In genomic region chr2:20350753-20351554, GRCh38 we compare ENCODE assay signal across 8 cellular contexts. TPM values are rescaled to one million over a fixed set of nuclear protein-coding genes. Genes with fewer than 3 reads are reported as not detected.
DNase-seq lines count a peak whose midpoint lies in the region; ATAC-seq and TF ChIP-seq lines count a peak whose summit lies in the region.

Gene PUM2, minus strand, starts transcription at chr2:20350844. Its CDS starts 23,484 bp downstream, at chr2:20327360.

- no peak within 1 kb of the TSS for H3T11ph ChIP-seq in H9 (ENCODE audit: low read length)

- peak within 1 kb of the TSS; percentile 52 for H2BK120ac ChIP-seq in H9 (ENCODE audit: low read depth, low read length, poor library complexity, severe bottlenecking)

- peak; percentile 90 for TF ChIP-seq POLR2A in Raji (IDR thresholded peaks at IDR 0.05; ENCODE audit: insufficient read depth, low read depth, low read length)

- H3K27me3 Mint-ChIP-seq in H9 (ENCODE audit: low read depth) = no peaks in the 10 kb centered on the region
- no peaks in the 10 kb centered on the region for H3K27me3 Mint-ChIP-seq in natural killer cell (ENCODE audit: low read depth in 2 of 2)

- no peak within 1 kb of the TSS for H2BK15ac ChIP-seq in H9 (ENCODE audit: low read depth, low read length)

- H3K27ac ChIP-seq in H9 (ENCODE audit: insufficient read length, low read depth, low read length) = peak within 1 kb of the TSS; percentile 88

- no peak within 1 kb of the TSS for H2AFZ ChIP-seq in H9 (ENCODE audit: low read length)

- H3K9me3 ChIP-seq in H9 (ENCODE audit: control insufficient read depth, low read depth, low read length) = no peaks in the 10 kb centered on the region

- peak within 1 kb of the TSS; percentile 100 for H3K14ac ChIP-seq in H9 (ENCODE audit: insufficient read depth, low read length)

- peak within 1 kb of the TSS; percentile 47 for H2BK12ac ChIP-seq in H9 (ENCODE audit: insufficient read length, low read depth, low read length)

- H3K23me2 ChIP-seq in H9 (ENCODE audit: insufficient read length, low read depth, low read length, poor library complexity, severe bottlenecking) = peaks cover 7% of the 10 kb centered on the region

- no peak within 1 kb of the TSS for H2BK20ac ChIP-seq in H9 (ENCODE audit: low read depth, low read length, poor library complexity, severe bottlenecking)

- peak within 1 kb of the TSS; percentile 99 for H4K5ac ChIP-seq in H9 (ENCODE audit: insufficient read length, low read depth, low read length)

- no peak within 1 kb of the TSS for H4K8ac ChIP-seq in H9 (replicated peaks; ENCODE audit: insufficient read length, low read depth, low read length)

- H2AK5ac ChIP-seq in H9 (ENCODE audit: insufficient read length, low read length) = no peak within 1 kb of the TSS

- H3K36me3 Mint-ChIP-seq in H9 (ENCODE audit: insufficient read depth in 1 of 3, low read depth in 3 of 3) (peaks cover 7 to 9% (median 7%) of the 10 kb centered on the region in 3 experiments; a peak in 6 of 7 replicates), natural killer cell (no peaks in the 10 kb centered on the region)

- H3K27ac Mint-ChIP-seq in H9 (peak within 1 kb of the TSS; percentile 95 to 98 (median 96)), natural killer cell (no peak within 1 kb of the TSS)

- H3K4me1 ChIP-seq in H9 (ENCODE audit: insufficient read depth, low read length) = no peaks in the 10 kb centered on the region; the same call in none of the 2 replicates

- DNase-seq in ELR (ENCODE audit: low read depth) (peak; percentile 94), H9 (peak; percentile 97), M059J (ENCODE audit: low read depth) (peak; percentile 95), fibroblast of peridontal ligament (ENCODE audit: extremely low read depth) (peak; percentile 88), natural killer cell (peak; percentile 92)
- DNase-seq in activated T-helper 9 cell treated with anti-CD3 and anti-CD28 coated beads, Interleukin-2, amount 50 U/mL, for 16 hours (ENCODE audit: low read depth) = peak; percentile 95
- DNase-seq in stimulated activated naive CD4-positive, alpha-beta T cell (lab: John Stamatoyannopoulos, UW) = peak; percentile 93 to 97 (median 96)

- peak within 1 kb of the TSS; percentile 90 for H2BK5ac ChIP-seq in H9 (ENCODE audit: insufficient read length, low read length)

- H3K4me3 Mint-ChIP-seq in H9 (peak within 1 kb of the TSS in 1 of 2 experiments; percentile 97; a peak in 4 of 5 replicates), natural killer cell (no peak within 1 kb of the TSS)

- no peaks in the 10 kb centered on the region for H3K27me3 ChIP-seq in H9 (ENCODE audit: insufficient read depth, low read length)

- intact Hi-C loops in natural killer cell (cut with micrococcal nuclease) = loop anchor here (1.0 to 5.0 kb wide), 3 partner anchors 96 to 449 kb away; partner anchors contain the start of genes HS1BP3, RHOB and TTC32

- TF ChIP-seq CTCF in H9 (conservative IDR thresholded peaks at IDR 0.05) (no peak), natural killer cell (IDR thresholded peaks at IDR 0.05) (no peak)

- no CpG with 5 or more reads among the region's 70 CpGs for WGBS in H9 (ENCODE audit: extremely low coverage, insufficient read length, low lambda C conversion rate)

- no peaks in the 10 kb centered on the region for H4K20me1 ChIP-seq in H9 (ENCODE audit: control insufficient read depth, insufficient read depth, insufficient read length)

- peak within 1 kb of the TSS; percentile 70; the same call in 1 of the 2 replicates for H3K4ac ChIP-seq in H9 (ENCODE audit: low read depth, low read length)

- peak within 1 kb of the TSS; percentile 99 for H3K18ac ChIP-seq in H9 (ENCODE audit: insufficient read length, low read depth, low read length)

- H3K56ac ChIP-seq in H9 (ENCODE audit: insufficient read length, low read depth, low read length) = peak within 1 kb of the TSS; percentile 89

- no peak within 1 kb of the TSS for H3K23ac ChIP-seq in H9 (ENCODE audit: insufficient read length, low read depth, low read length)

- peak within 1 kb of the TSS; percentile 100 for H3K9ac ChIP-seq in H9 (ENCODE audit: extremely low read depth, insufficient read length, low read length)

- H3K79me1 ChIP-seq in H9 (ENCODE audit: insufficient read depth, low read depth, low read length, poor library complexity, severe bottlenecking) = no peaks in the 10 kb centered on the region

- H3K79me2 ChIP-seq in H9 (ENCODE audit: insufficient read depth, low read length) = peaks cover 36% of the 10 kb centered on the region

- H3K9me3 Mint-ChIP-seq in H9 (no peaks in the 10 kb centered on the region), natural killer cell (no peaks in the 10 kb centered on the region)

- no peak within 1 kb of the TSS for H4K91ac ChIP-seq in H9 (ENCODE audit: insufficient read length, low read depth, low read length)

- H3K4me1 Mint-ChIP-seq in H9 = peaks cover 23 to 29% of the 10 kb centered on the region in 2 experiments
- H3K4me1 Mint-ChIP-seq in natural killer cell = peaks cover 32 to 37% of the 10 kb centered on the region in 2 donors

- peak within 1 kb of the TSS; percentile 88 for H3K4me2 ChIP-seq in H9 (ENCODE audit: insufficient read depth, insufficient read length, low read length)

- peak; percentile 85 to 96 (median 87) for ATAC-seq in natural killer cell

RNA-seq across cellular contexts. Expression of gene PUM2, which starts in this region (rescaled TPM):
- total RNA-seq in H9 (2021) (92.3 and 96.6 TPM in 2 replicates), natural killer cell (100 to 1,000 TPM; 115 to 157 (median 130) TPM)
- 15.5 and 25.6 TPM in 2 replicates for total RNA-seq in M059J (2014; rRNA removed; shearing (Covaris generic))

Comparison
In these comparisons a context has a peak if more than half of its experiments do, and no peak if none do; other contexts are left out.
1. Peak in every context shown above with its lines: DNase-seq, ATAC-seq and H3K27ac ChIP-seq.
2. H3K27ac Mint-ChIP-seq: peak in H9 (3 of 3); none in natural killer cell (0 of 2).